In genomic region chr5:169302491-169303118, GRCh38 we compare ENCODE assay signal across 8 cellular contexts. TPM values are rescaled to one million over a fixed set of nuclear protein-coding genes. Genes with fewer than 3 reads are reported as not detected.
DNase-seq lines count a peak whose midpoint lies in the region; ATAC-seq and TF ChIP-seq lines count a peak whose summit lies in the region.

No MANE protein-coding gene starts in this region.

- DNase-seq in ELR (ENCODE audit: low read depth) = peak; percentile 80
- DNase-seq in LHCN-M2 (ENCODE audit: low read depth) = peak; percentile 52
- DNase-seq in SK-N-MC (ENCODE audit: low read depth, low spot score) = peak; percentile 26
- peak; percentile 91 for DNase-seq in astrocyte of the hippocampus (ENCODE audit: low read depth, low spot score)
- peak; percentile 63 to 70 for DNase-seq in hippocampal formation (lab: John Stamatoyannopoulos, UW)
- peak; percentile 25 to 47 for DNase-seq in gastrocnemius medialis

- TF ChIP-seq CTCF in gastrocnemius medialis (IDR thresholded peaks at IDR 0.05 in 4 of 5, conservative IDR thresholded peaks at IDR 0.05 in 1 of 5) = peak; percentile 53 to 85 (median 61)

- peaks cover 0 to 14% (median 4%) of the 10 kb centered on the region in 3 donors for H3K27me3 ChIP-seq in gastrocnemius medialis

- H3K4me3 ChIP-seq in SK-N-MC = no peak overlapping the region
- H3K4me3 ChIP-seq in gastrocnemius medialis = no peak overlapping the region

- ATAC-seq in GM21576 (IDR thresholded peaks at IDR 0.05; ENCODE audit: unreplicated experiment) (peak; percentile 69), gastrocnemius medialis (peak in 1 of 2 donors; percentile 42), GM18873 (IDR thresholded peaks at IDR 0.05; ENCODE audit: low FRiP score, unreplicated experiment) (no peak)

- H3K9me3 ChIP-seq in SK-N-MC (ENCODE audit: low read depth, low read length) = no peaks in the 10 kb centered on the region
- no peaks in the 10 kb centered on the region for H3K9me3 ChIP-seq in gastrocnemius medialis

- peaks cover 0 to 6% of the 10 kb centered on the region in 2 donors for H3K4me1 ChIP-seq in gastrocnemius medialis

- no peaks in the 10 kb centered on the region for H3K36me3 ChIP-seq in SK-N-MC (ENCODE audit: insufficient read depth, low read length)
- H3K36me3 ChIP-seq in gastrocnemius medialis = no peaks in the 10 kb centered on the region

- H3K9ac ChIP-seq in SK-N-MC (ENCODE audit: insufficient read length) = no peak overlapping the region

- H3K27ac ChIP-seq in SK-N-MC (no peak overlapping the region), gastrocnemius medialis (no peak overlapping the region)

- no peak for TF ChIP-seq POLR2A in gastrocnemius medialis (IDR thresholded peaks at IDR 0.05)

- intact Hi-C loops in gastrocnemius medialis (cut with DNase I; ENCODE audit: low total_unique reads) = loop anchor here (1.0 to 10.0 kb wide), 3 partner anchors 178 to 315 kb away; partner anchors contain the start of gene SPDL1

- in situ Hi-C loops in gastrocnemius medialis (cut with MboI; ENCODE audit: low sequenced_read_pairs in 4 of 4) = loop anchor here in 3 of 4 donors (5.0 to 25.0 kb wide), 3 partner anchors 315 to 615 kb away; no protein-coding TSS in a partner anchor

RNA-seq across cellular contexts. Expression of gene SLIT3, which starts 1.7 kb away (rescaled TPM):
- total RNA-seq in LHCN-M2 (2014; rRNA removed) (under 0.01 and 0.71 TPM in 2 replicates), gastrocnemius medialis (1 to 10 TPM in 3 of 4 donors, under 1 TPM in 1; 0.97 to 6.1 (median 3.4) TPM)
- 0.07 TPM for polyA plus RNA-seq in LHCN-M2 (2012)

Comparison
In these comparisons a context has a peak if more than half of its experiments do, and no peak if none do; other contexts are left out.
1. DNase-seq: peak in every context shown above with its lines; median percentile 91 in astrocyte of the hippocampus; 80 in ELR; 66 in hippocampal formation; 52 in LHCN-M2; 36 in gastrocnemius medialis; 26 in SK-N-MC.